Comparison of ENCODE assay signal across 38 cellular contexts in the genomic region with DNA sequence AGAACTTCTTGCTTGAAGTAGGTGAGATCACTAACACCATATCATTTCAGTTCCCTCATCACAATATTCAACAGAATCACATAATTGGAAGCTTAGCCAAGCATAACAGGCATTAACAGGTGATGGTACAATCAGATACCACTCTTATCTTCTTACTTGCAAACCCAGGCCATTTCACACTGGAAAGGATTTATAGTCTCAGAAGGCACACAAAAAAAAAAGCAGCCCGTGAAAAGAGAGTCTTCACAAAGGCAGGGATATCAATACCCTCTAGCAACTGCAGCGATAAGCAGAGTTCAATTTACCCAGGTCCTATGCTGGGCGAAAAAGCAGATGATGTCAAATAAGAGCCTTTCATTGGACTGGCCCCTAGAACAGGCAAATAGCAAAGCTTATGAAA.
"Had no signal": no experiment of that assay in that cellular context is flagged by ENCODE, and none has a peak within 500 bp of the region (broad histone marks: within the 10 kb centered on the region; RNA-seq: fewer than 3 reads in every experiment).

No MANE protein-coding gene starts in this region.

- DNase-seq: activated effector memory CD4-positive, alpha-beta T cell treated with anti-CD3 and anti-CD28 coated beads, Interleukin-2, amount 50 U/mL, for 16 hours; activated effector memory CD4-positive, alpha-beta T cell treated with Interleukin-2 at 50 U/mL for 16 hours; activated gamma-delta T cell; activated gamma-delta T cell treated with Interleukin-2 at 50 U/mL for 16 hours; activated naive CD4-positive, alpha-beta T cell; activated naive CD4-positive, alpha-beta T cell treated with anti-CD3 and anti-CD28 coated beads for 36 hours; activated naive CD4-positive, alpha-beta T cell treated with anti-CD3 and anti-CD28 coated beads, Interleukin-2, amount 10 ng/mL, durations not matched to agents 7 days and 5 days; activated naive CD4-positive, alpha-beta T cell treated with anti-CD3 and anti-CD28 coated beads, Interleukin-2, amount 50 U/mL, for 16 hours; activated naive CD4-positive, alpha-beta T cell treated with Interleukin-2 at 50 U/mL for 16 hours; activated naive CD8-positive, alpha-beta T cell treated with anti-CD3 and anti-CD28 coated beads for 36 hours; activated naive CD8-positive, alpha-beta T cell treated with anti-CD3 and anti-CD28 coated beads, Interleukin-2, amount 10 ng/mL, durations not matched to agents 7 days and 5 days; activated naive CD8-positive, alpha-beta T cell treated with anti-CD3 and anti-CD28 coated beads, Interleukin-2, amount 50 U/mL, for 24 hours; activated T-cell treated with anti-CD3 and anti-CD28 coated beads, Interleukin-2, amount 50 U/mL, for 1 hour; activated T-cell treated with anti-CD3 and anti-CD28 coated beads, Interleukin-2, amount 50 U/mL, for 24 hours; activated T-cell treated with anti-CD3 and anti-CD28 coated beads, Interleukin-2, amount 50 U/mL, for 4 hours; activated T-cell treated with anti-CD3 and anti-CD28 coated beads, Interleukin-2, amount 50 U/mL, for 48 hours; activated T-cell treated with anti-CD3 and anti-CD28 coated beads, Interleukin-2, amount 50 U/mL, for 72 hours; adrenal gland; amniotic stem cell; amygdala; anterior cingulate cortex; aorta; body of pancreas; brain microvascular endothelial cell; caudate nucleus; central memory CD4-positive, alpha-beta T cell; cerebellar nuclear complex had no signal

- ATAC-seq: activated naive CD4-positive, alpha-beta T cell treated with anti-CD3 and anti-CD28 coated beads, Interleukin-2, amount 50 U/mL, for 72 hours; activated naive CD8-positive, alpha-beta T cell treated with anti-CD3 and anti-CD28 coated beads, Interleukin-2, amount 50 U/mL, for 24 hours; activated T-cell treated with anti-CD3 and anti-CD28 coated beads, Interleukin-2, amount 50 U/mL, for 4 hours; activated T-cell treated with anti-CD3 and anti-CD28 coated beads, Interleukin-2, amount 50 U/mL, for 72 hours; activated T-helper 17 cell treated with anti-CD3 and anti-CD28 coated beads, Interleukin-2, amount 50 U/mL, for 72 hours; body of pancreas had no signal

- H3K27me3 Mint-ChIP-seq: activated naive CD4-positive, alpha-beta T cell treated with anti-CD3 and anti-CD28 coated beads, Interleukin-2, amount 10 ng/mL, durations not matched to agents 7 days and 5 days; activated naive CD4-positive, alpha-beta T cell treated with anti-CD3 and anti-CD28 coated beads, Interleukin-2, amount 50 U/mL, for 24 hours; activated naive CD8-positive, alpha-beta T cell; activated naive CD8-positive, alpha-beta T cell treated with anti-CD3 and anti-CD28 coated beads for 36 hours; activated naive CD8-positive, alpha-beta T cell treated with anti-CD3 and anti-CD28 coated beads, Interleukin-2, amount 10 ng/mL, durations not matched to agents 7 days and 5 days; activated naive CD8-positive, alpha-beta T cell treated with anti-CD3 and anti-CD28 coated beads, Interleukin-2, amount 50 U/mL, for 24 hours; activated T-cell treated with anti-CD3 and anti-CD28 coated beads, Interleukin-2, amount 50 U/mL, for 24 hours; activated T-helper 17 cell treated with anti-CD3 and anti-CD28 coated beads, Interleukin-2, amount 50 U/mL, for 72 hours; brain; central memory CD8-positive, alpha-beta T cell had no signal

- H3K4me1 ChIP-seq: adrenal gland, ascending aorta, body of pancreas, breast epithelium had no signal

- H3K36me3 Mint-ChIP-seq: activated naive CD4-positive, alpha-beta T cell treated with anti-CD3 and anti-CD28 coated beads, Interleukin-2, amount 10 ng/mL, durations not matched to agents 7 days and 5 days; activated naive CD4-positive, alpha-beta T cell treated with anti-CD3 and anti-CD28 coated beads, Interleukin-2, amount 50 U/mL, for 24 hours; activated naive CD4-positive, alpha-beta T cell treated with anti-CD3 and anti-CD28 coated beads, Interleukin-2, amount 50 U/mL, for 72 hours; activated naive CD8-positive, alpha-beta T cell; activated naive CD8-positive, alpha-beta T cell treated with anti-CD3 and anti-CD28 coated beads for 36 hours; activated naive CD8-positive, alpha-beta T cell treated with anti-CD3 and anti-CD28 coated beads, Interleukin-2, amount 10 ng/mL, durations not matched to agents 7 days and 5 days; brain had no signal

- H3K4me3 ChIP-seq: adrenal gland, ascending aorta, body of pancreas, breast epithelium, cardiac muscle cell had no signal

- H3K27me3 ChIP-seq: adrenal gland, ascending aorta, body of pancreas, brain microvascular endothelial cell, cardiac muscle cell had no signal

- H3K27ac Mint-ChIP-seq: activated naive CD4-positive, alpha-beta T cell treated with anti-CD3 and anti-CD28 coated beads for 36 hours; activated naive CD4-positive, alpha-beta T cell treated with anti-CD3 and anti-CD28 coated beads, Interleukin-2, amount 10 ng/mL, durations not matched to agents 7 days and 5 days; activated naive CD4-positive, alpha-beta T cell treated with anti-CD3 and anti-CD28 coated beads, Interleukin-2, amount 50 U/mL, for 24 hours; activated naive CD4-positive, alpha-beta T cell treated with anti-CD3 and anti-CD28 coated beads, Interleukin-2, amount 50 U/mL, for 72 hours; activated naive CD8-positive, alpha-beta T cell; activated naive CD8-positive, alpha-beta T cell treated with anti-CD3 and anti-CD28 coated beads for 36 hours; activated naive CD8-positive, alpha-beta T cell treated with anti-CD3 and anti-CD28 coated beads, Interleukin-2, amount 10 ng/mL, durations not matched to agents 7 days and 5 days; activated naive CD8-positive, alpha-beta T cell treated with anti-CD3 and anti-CD28 coated beads, Interleukin-2, amount 50 U/mL, for 24 hours; activated T-cell treated with anti-CD3 and anti-CD28 coated beads, Interleukin-2, amount 50 U/mL, for 24 hours; activated T-cell treated with anti-CD3 and anti-CD28 coated beads, Interleukin-2, amount 50 U/mL, for 72 hours; activated T-helper 1 cell treated with anti-CD3 and anti-CD28 coated beads, Interleukin-12 subunit alpha, Interleukin-12 subunit beta, Interleukin-2, Interleukin-4 antibody, amounts not matched to agents 30 ng/mL and 10 ng/mL and 1 ng/mL, durations not matched to agents 14 hours and 24 hours and 36 hours; activated T-helper 17 cell treated with anti-CD3 and anti-CD28 coated beads, Interleukin-2, amount 50 U/mL, for 72 hours; activated T-helper 2 cell treated with anti-CD3 and anti-CD28 coated beads, Interferon-gamma antibody, Interleukin-2, Interleukin-4, amounts not matched to agents 10 μg/mL and 5 μg/mL and 100 μg/mL, durations not matched to agents 14 hours and 24 hours and 36 hours; brain had no signal

- H3K9me3 ChIP-seq: adrenal gland, ascending aorta, body of pancreas had no signal

- H3K27ac ChIP-seq: adrenal gland, ascending aorta, body of pancreas, brain microvascular endothelial cell, breast epithelium, cardiac muscle cell had no signal

- H3K4me1 Mint-ChIP-seq: activated naive CD4-positive, alpha-beta T cell treated with anti-CD3 and anti-CD28 coated beads, Interleukin-2, amount 10 ng/mL, durations not matched to agents 7 days and 5 days; activated naive CD4-positive, alpha-beta T cell treated with anti-CD3 and anti-CD28 coated beads, Interleukin-2, amount 50 U/mL, for 24 hours; activated naive CD8-positive, alpha-beta T cell treated with anti-CD3 and anti-CD28 coated beads for 36 hours; activated naive CD8-positive, alpha-beta T cell treated with anti-CD3 and anti-CD28 coated beads, Interleukin-2, amount 10 ng/mL, durations not matched to agents 7 days and 5 days; activated naive CD8-positive, alpha-beta T cell treated with anti-CD3 and anti-CD28 coated beads, Interleukin-2, amount 50 U/mL, for 24 hours; activated T-helper 17 cell treated with anti-CD3 and anti-CD28 coated beads, Interleukin-2, amount 50 U/mL, for 72 hours; central memory CD8-positive, alpha-beta T cell had no signal

- H3K9me3 Mint-ChIP-seq: activated naive CD4-positive, alpha-beta T cell treated with anti-CD3 and anti-CD28 coated beads for 36 hours; activated naive CD8-positive, alpha-beta T cell treated with anti-CD3 and anti-CD28 coated beads for 36 hours; activated naive CD8-positive, alpha-beta T cell treated with anti-CD3 and anti-CD28 coated beads, Interleukin-2, amount 50 U/mL, for 24 hours had no signal

- H3K36me3 ChIP-seq: adrenal gland, ascending aorta, brain microvascular endothelial cell, breast epithelium, cardiac muscle cell had no signal

- H3K4me3 Mint-ChIP-seq: activated naive CD4-positive, alpha-beta T cell treated with anti-CD3 and anti-CD28 coated beads for 36 hours; activated naive CD4-positive, alpha-beta T cell treated with anti-CD3 and anti-CD28 coated beads, Interleukin-2, amount 10 ng/mL, durations not matched to agents 7 days and 5 days; activated naive CD4-positive, alpha-beta T cell treated with anti-CD3 and anti-CD28 coated beads, Interleukin-2, amount 50 U/mL, for 24 hours; activated naive CD8-positive, alpha-beta T cell; activated naive CD8-positive, alpha-beta T cell treated with anti-CD3 and anti-CD28 coated beads for 36 hours; activated naive CD8-positive, alpha-beta T cell treated with anti-CD3 and anti-CD28 coated beads, Interleukin-2, amount 10 ng/mL, durations not matched to agents 7 days and 5 days; activated naive CD8-positive, alpha-beta T cell treated with anti-CD3 and anti-CD28 coated beads, Interleukin-2, amount 50 U/mL, for 24 hours; activated T-cell treated with anti-CD3 and anti-CD28 coated beads, Interleukin-2, amount 50 U/mL, for 24 hours; activated T-cell treated with anti-CD3 and anti-CD28 coated beads, Interleukin-2, amount 50 U/mL, for 4 hours; activated T-cell treated with anti-CD3 and anti-CD28 coated beads, Interleukin-2, amount 50 U/mL, for 72 hours; activated T-helper 1 cell treated with anti-CD3 and anti-CD28 coated beads, Interleukin-12 subunit alpha, Interleukin-12 subunit beta, Interleukin-2, Interleukin-4 antibody, amounts not matched to agents 30 ng/mL and 10 ng/mL and 1 ng/mL, durations not matched to agents 14 hours and 24 hours and 36 hours; activated T-helper 17 cell treated with anti-CD3 and anti-CD28 coated beads, Interleukin-2, amount 50 U/mL, for 72 hours; brain; central memory CD8-positive, alpha-beta T cell had no signal
